In genomic region chr1:33148615-33149014, GRCh38 we compare ENCODE assay signal across 12 cellular contexts. TPM values are rescaled to one million over a fixed set of nuclear protein-coding genes. Genes with fewer than 3 reads are reported as not detected.
DNase-seq lines count a peak whose midpoint lies in the region; ATAC-seq and TF ChIP-seq lines count a peak whose summit lies in the region.
"Had no signal": no experiment of that assay in that cellular context is flagged by ENCODE, and none has a peak within 500 bp of the region (broad histone marks: within the 10 kb centered on the region; RNA-seq: fewer than 3 reads in every experiment).

No MANE protein-coding gene starts in this region.

- BruUV-seq in MCF 10A (replicated peaks; lab: Mats Ljungman, UMichigan) = no TSS peak

- H3K36me3 Mint-ChIP-seq in mesothelial cell of epicardium (peaks cover 17% of the 10 kb centered on the region), MCF 10A (ENCODE audit: insufficient read depth, unreplicated experiment) (peaks cover 7% of the 10 kb centered on the region)
- H3K36me3 Mint-ChIP-seq in stimulated activated effector memory CD8-positive, alpha-beta T cell treated with anti-CD3 and anti-CD28 coated beads, Interleukin-12 subunit alpha, Interleukin-12 subunit beta, amount 100 ng/mL, for 72 hours = peaks cover 8% of the 10 kb centered on the region

- H3K27ac ChIP-seq in 22Rv1 = peak overlapping the region; percentile 66; the same call in 1 of the 2 replicates
- H3K27ac ChIP-seq: GM23248 had no signal

- POLR2A ChIA-PET in MCF 10A (lab: Yijun Ruan, JAX) = no interaction called here

- peak overlapping the region; percentile 12 for H3K9ac ChIP-seq in NT2/D1 (ENCODE audit: insufficient read length, low read depth)
- H3K9ac ChIP-seq: GM23248 had no signal

- peaks cover 16% of the 10 kb centered on the region for H3K4me1 ChIP-seq in NT2/D1 (ENCODE audit: insufficient read depth, insufficient read length)

- intact Hi-C loops in MCF 10A (cut with micrococcal nuclease) = loop anchor here (1.0 kb wide), 1 partner anchor 49 kb away; no protein-coding TSS in a partner anchor

- H3K27me3 Mint-ChIP-seq in mesothelial cell of epicardium (ENCODE audit: low read depth) (no peaks in the 10 kb centered on the region), MCF 10A (ENCODE audit: insufficient read depth, unreplicated experiment) (no peaks in the 10 kb centered on the region)
- H3K27me3 Mint-ChIP-seq: CD4-positive, alpha-beta T cell had no signal

- H3K9me3 ChIP-seq in NT2/D1 (ENCODE audit: insufficient read depth, low read length) = no peaks in the 10 kb centered on the region
- H3K9me3 ChIP-seq: BE2C, Caco-2, HAP-1 had no signal

- no peaks in the 10 kb centered on the region for H3K27me3 ChIP-seq in NT2/D1 (ENCODE audit: insufficient read depth, insufficient read length)
- H3K27me3 ChIP-seq: BE2C had no signal

- TF ChIP-seq CTCF in 22Rv1 (IDR thresholded peaks at IDR 0.05) (no peak), mesothelial cell of epicardium (IDR thresholded peaks at IDR 0.05; ENCODE audit: unreplicated experiment) (no peak), MCF 10A (IDR thresholded peaks at IDR 0.05; ENCODE audit: unreplicated experiment) (no peak)

- H3K4me1 Mint-ChIP-seq in mesothelial cell of epicardium (peaks cover 23% of the 10 kb centered on the region), MCF 10A (ENCODE audit: insufficient read depth, unreplicated experiment) (no peaks in the 10 kb centered on the region)
- H3K4me1 Mint-ChIP-seq in stimulated activated effector memory CD8-positive, alpha-beta T cell treated with anti-CD3 and anti-CD28 coated beads, Interleukin-12 subunit alpha, Interleukin-12 subunit beta, amount 100 ng/mL, for 72 hours = peaks cover 6% of the 10 kb centered on the region

- H3K4me3 Mint-ChIP-seq in mesothelial cell of epicardium = no peak overlapping the region
- no peak overlapping the region for H3K4me3 Mint-ChIP-seq in stimulated activated effector memory CD8-positive, alpha-beta T cell treated with anti-CD3 and anti-CD28 coated beads, Interleukin-12 subunit alpha, Interleukin-12 subunit beta, amount 100 ng/mL, for 72 hours
- H3K4me3 Mint-ChIP-seq in MCF 10A (ENCODE audit: unreplicated experiment) = no peak overlapping the region
- H3K4me3 Mint-ChIP-seq: CD4-positive, alpha-beta T cell had no signal

- CTCF ChIA-PET in MCF 10A (lab: Yijun Ruan, JAX) = no interaction called here

- no peak for ATAC-seq in stimulated activated effector memory CD8-positive, alpha-beta T cell treated with anti-CD3 and anti-CD28 coated beads, Interleukin-12 subunit alpha, Interleukin-12 subunit beta, amount 100 ng/mL, for 72 hours
- ATAC-seq in HG02973 (IDR thresholded peaks at IDR 0.05; ENCODE audit: unreplicated experiment) = no peak

- peaks cover 14% of the 10 kb centered on the region for H3K36me3 ChIP-seq in NT2/D1 (ENCODE audit: insufficient read depth, insufficient read length, low read length)
- H3K36me3 ChIP-seq: BE2C had no signal

- DNase-seq in NT2/D1 (ENCODE audit: low read depth, low spot score) (no peak), mesothelial cell of epicardium (ENCODE audit: low spot score in 2 of 2, unreplicated experiment in 2 of 2) (no peak), MCF 10A (ENCODE audit: unreplicated experiment) (no peak)
- DNase-seq in stimulated activated effector memory CD8-positive, alpha-beta T cell treated with anti-CD3 and anti-CD28 coated beads, Interleukin-12 subunit alpha, Interleukin-12 subunit beta, amount 100 ng/mL, for 72 hours (ENCODE audit: low spot score in 2 of 2) = no peak
- DNase-seq: C1 segment of cervical spinal cord; Caco-2; CD4-positive, alpha-beta T cell had no signal

- H3K4me3 ChIP-seq in NT2/D1 (ENCODE audit: insufficient read length, low read depth) = no peak overlapping the region
- H3K4me3 ChIP-seq: GM23248, HAP-1 had no signal

- H3K27ac Mint-ChIP-seq in mesothelial cell of epicardium (peak overlapping the region; percentile 50), MCF 10A (ENCODE audit: low read depth, unreplicated experiment) (no peak overlapping the region)
- peak overlapping the region; percentile 27 for H3K27ac Mint-ChIP-seq in stimulated activated effector memory CD8-positive, alpha-beta T cell treated with anti-CD3 and anti-CD28 coated beads, Interleukin-12 subunit alpha, Interleukin-12 subunit beta, amount 100 ng/mL, for 72 hours

- H3K9me3 Mint-ChIP-seq in mesothelial cell of epicardium (no peaks in the 10 kb centered on the region), MCF 10A (ENCODE audit: unreplicated experiment) (no peaks in the 10 kb centered on the region)
- H3K9me3 Mint-ChIP-seq in stimulated activated effector memory CD8-positive, alpha-beta T cell treated with anti-CD3 and anti-CD28 coated beads, Interleukin-12 subunit alpha, Interleukin-12 subunit beta, amount 100 ng/mL, for 72 hours = no peaks in the 10 kb centered on the region
- H3K9me3 Mint-ChIP-seq: CD4-positive, alpha-beta T cell had no signal

RNA-seq across cellular contexts. Expression of gene TRIM62, which starts 33.2 kb away (rescaled TPM):
- total RNA-seq in mesothelial cell of epicardium (13.6 to 14.7 TPM (median 13.9 TPM) in 3 replicates), MCF 10A (2022) (2.4 and 2.8 TPM in 2 replicates)
